In genomic region chr16:83940630-83941378, GRCh38 we compare ENCODE assay signal across 1 cellular context.
TF ChIP-seq lines count a peak whose summit lies in the region.

No MANE protein-coding gene starts in this region.

TF ChIP-seq in HepG2, 621 proteins besides CTCF, POLR2A, EP300 and RAD21 (continued from another document and continues in another):
- no peak for TF ChIP-seq ZBTB40 (IDR thresholded peaks at IDR 0.05)
- no peak; the same call in 1 of the 2 replicates for TF ChIP-seq ZBTB40 (CRISPR knock-in tag; IDR thresholded peaks at IDR 0.05)
- TF ChIP-seq MZF1 (CRISPR knock-in tag; IDR thresholded peaks at IDR 0.05; ENCODE audit: borderline replicate concordance): no peak
- TF ChIP-seq ZNF616 (CRISPR knock-in tag; IDR thresholded peaks at IDR 0.05; ENCODE audit: low read depth): no peak
- TF ChIP-seq ZNF274 (CRISPR knock-in tag; IDR thresholded peaks at IDR 0.05): no peak
- no peak for TF ChIP-seq CCDC6 (CRISPR knock-in tag; IDR thresholded peaks at IDR 0.05)
- TF ChIP-seq NBN (conservative IDR thresholded peaks at IDR 0.05): no peak
- no peak for TF ChIP-seq ZNF383 (CRISPR knock-in tag; IDR thresholded peaks at IDR 0.05; ENCODE audit: borderline replicate concordance)
- no peak for TF ChIP-seq TFE3 (CRISPR knock-in tag; IDR thresholded peaks at IDR 0.05)
- no peak for TF ChIP-seq TBX2 (CRISPR knock-in tag; IDR thresholded peaks at IDR 0.05; ENCODE audit: borderline replicate concordance)
- no peak for TF ChIP-seq GPBP1L1 (CRISPR knock-in tag; IDR thresholded peaks at IDR 0.05)
- TF ChIP-seq TEF (CRISPR knock-in tag; IDR thresholded peaks at IDR 0.05): no peak
- TF ChIP-seq GZF1 (CRISPR knock-in tag; IDR thresholded peaks at IDR 0.05): no peak
- no peak for TF ChIP-seq FOXM1 (CRISPR knock-in tag; IDR thresholded peaks at IDR 0.05)
- no peak for TF ChIP-seq AFF4 (CRISPR knock-in tag; IDR thresholded peaks at IDR 0.05)
- TF ChIP-seq MAFF (IDR thresholded peaks at IDR 0.05; ENCODE audit: low read depth, low read length): no peak
- TF ChIP-seq PRMT3 (CRISPR knock-in tag; IDR thresholded peaks at IDR 0.05; ENCODE audit: borderline replicate concordance, low read depth): no peak
- TF ChIP-seq ASH2L (IDR thresholded peaks at IDR 0.05; ENCODE audit: insufficient read length, low read depth, low read length): no peak
- TF ChIP-seq MAZ (IDR thresholded peaks at IDR 0.05; ENCODE audit: borderline replicate concordance, low read depth, low read length): no peak
- TF ChIP-seq MAZ (CRISPR knock-in tag; IDR thresholded peaks at IDR 0.05; ENCODE audit: low read depth): no peak
- TF ChIP-seq MEIS1 (CRISPR knock-in tag; IDR thresholded peaks at IDR 0.05; ENCODE audit: borderline replicate concordance): no peak
- TF ChIP-seq PHF20 (CRISPR knock-in tag; IDR thresholded peaks at IDR 0.05): no peak
- 0 out of 2 replicates have a peak, but pooled peaks have one; percentile 47 for TF ChIP-seq SP4 (CRISPR knock-in tag; IDR thresholded peaks at IDR 0.05)
- TF ChIP-seq ZNF142 (CRISPR knock-in tag; IDR thresholded peaks at IDR 0.05): no peak
- no peak for TF ChIP-seq ZNF674 (CRISPR knock-in tag; IDR thresholded peaks at IDR 0.05; ENCODE audit: low read depth)
- no peak for TF ChIP-seq ZNF564 (CRISPR knock-in tag; IDR thresholded peaks at IDR 0.05)
- TF ChIP-seq ZNF720 (CRISPR knock-in tag; IDR thresholded peaks at IDR 0.05): no peak
- TF ChIP-seq SKIL (CRISPR knock-in tag; IDR thresholded peaks at IDR 0.05; ENCODE audit: borderline replicate concordance): no peak
- TF ChIP-seq MXI1 (IDR thresholded peaks at IDR 0.05; ENCODE audit: borderline replicate concordance, low read depth, low read length): no peak
- TF ChIP-seq HNF4G (IDR thresholded peaks at IDR 0.05; ENCODE audit: borderline replicate concordance, low read depth, low read length): no peak
- no peak for TF ChIP-seq HNF4G (CRISPR knock-in tag; IDR thresholded peaks at IDR 0.05; ENCODE audit: borderline replicate concordance, low read depth)
- no peak for TF ChIP-seq ZBTB21 (CRISPR knock-in tag; IDR thresholded peaks at IDR 0.05)
- TF ChIP-seq NCOA1 (CRISPR knock-in tag; IDR thresholded peaks at IDR 0.05): no peak
